22 cellular contexts compared by ENCODE assay signal in the genomic region with DNA sequence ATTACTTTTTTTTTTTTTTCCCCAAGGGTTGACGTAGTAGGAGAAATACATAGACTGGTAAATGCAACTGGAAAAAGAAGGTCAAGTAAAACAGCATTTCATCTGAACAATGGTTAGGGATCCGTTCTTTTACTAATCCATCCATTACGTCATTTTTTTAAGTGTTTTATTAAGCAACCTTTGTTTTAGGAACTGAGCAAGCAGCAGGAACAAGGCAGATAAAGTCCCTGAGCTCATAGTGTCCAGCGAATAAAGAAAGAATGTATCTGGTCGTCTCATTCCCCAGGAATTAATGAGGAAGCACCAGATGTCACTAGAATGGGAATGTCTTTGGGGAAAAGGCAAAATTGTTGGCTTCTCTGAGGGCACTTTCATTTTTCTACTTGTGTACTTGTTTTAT.
"Had no signal": no experiment of that assay in that cellular context is flagged by ENCODE, and none has a peak within 500 bp of the region (broad histone marks: within the 10 kb centered on the region; RNA-seq: fewer than 3 reads in every experiment).

No MANE protein-coding gene starts in this region.

- H3K27me3 Mint-ChIP-seq: activated CD4-positive, alpha-beta memory T cell treated with anti-CD3 and anti-CD28 coated beads for 36 hours; activated naive CD4-positive, alpha-beta T cell treated with anti-CD3 and anti-CD28 coated beads, Interleukin-2, amount 10 ng/mL, durations not matched to agents 7 days and 5 days; stimulated activated naive CD8-positive, alpha-beta T cell treated with anti-CD3 and anti-CD28 coated beads, Interleukin-15, Interleukin-2, amounts not matched to agents 100 ng/mL and 50 ng/mL, for 24 hours; T-helper 17 cell had no signal

- H3K36me3 Mint-ChIP-seq: activated CD4-positive, alpha-beta memory T cell treated with anti-CD3 and anti-CD28 coated beads for 36 hours; activated naive CD4-positive, alpha-beta T cell treated with anti-CD3 and anti-CD28 coated beads, Interleukin-2, amount 10 ng/mL, durations not matched to agents 7 days and 5 days; natural killer cell had no signal

- DNase-seq: activated CD4-positive, alpha-beta memory T cell treated with anti-CD3 and anti-CD28 coated beads for 36 hours; activated CD4-positive, alpha-beta T cell treated with anti-CD3 and anti-CD28 coated beads for 4 hours; activated CD4-positive, CD25-positive, alpha-beta regulatory T cell; activated effector memory CD4-positive, alpha-beta T cell treated with anti-CD3 and anti-CD28 coated beads, Interleukin-2, amount 50 U/mL, for 16 hours; activated naive CD4-positive, alpha-beta T cell treated with anti-CD3 and anti-CD28 coated beads, Interleukin-2, amount 10 ng/mL, durations not matched to agents 7 days and 5 days; activated T-cell treated with anti-CD3 and anti-CD28 coated beads for 4 hours; cerebellar nuclear complex; esophagus squamous epithelium; hippocampal formation; kidney glomerular epithelial cell; mammary epithelial cell; midbrain; natural killer cell; stimulated activated CD4-positive, alpha-beta T cell treated with anti-CD3 and anti-CD28 coated beads, Interleukin-12 subunit alpha, Interleukin-12 subunit beta, amount 100 ng/mL, for 4 hours; stimulated activated CD4-positive, alpha-beta T cell treated with anti-CD3 and anti-CD28 coated beads, Interleukin-4, amount 100 ng/mL, for 4 hours; substantia nigra; T-helper 17 cell; tibial artery had no signal

- H3K36me3 ChIP-seq: esophagus squamous epithelium, left lung, prostate gland, tibial artery had no signal

- H3K4me3 ChIP-seq: coronary artery, esophagus squamous epithelium, left lung, prostate gland, tibial artery had no signal

- H3K27ac ChIP-seq: coronary artery, esophagus squamous epithelium, left lung, prostate gland, tibial artery had no signal

- H3K27ac Mint-ChIP-seq: activated CD4-positive, alpha-beta memory T cell treated with anti-CD3 and anti-CD28 coated beads for 36 hours; activated naive CD4-positive, alpha-beta T cell treated with anti-CD3 and anti-CD28 coated beads, Interleukin-2, amount 10 ng/mL, durations not matched to agents 7 days and 5 days; natural killer cell; stimulated activated naive CD8-positive, alpha-beta T cell treated with anti-CD3 and anti-CD28 coated beads, Interleukin-15, Interleukin-2, amounts not matched to agents 100 ng/mL and 50 ng/mL, for 24 hours; T-helper 17 cell had no signal

- ATAC-seq: left lung, natural killer cell, T-helper 17 cell had no signal

- H3K4me3 Mint-ChIP-seq: activated CD4-positive, alpha-beta memory T cell treated with anti-CD3 and anti-CD28 coated beads for 36 hours; activated naive CD4-positive, alpha-beta T cell treated with anti-CD3 and anti-CD28 coated beads, Interleukin-2, amount 10 ng/mL, durations not matched to agents 7 days and 5 days; natural killer cell; stimulated activated naive CD8-positive, alpha-beta T cell treated with anti-CD3 and anti-CD28 coated beads, Interleukin-15, Interleukin-2, amounts not matched to agents 100 ng/mL and 50 ng/mL, for 24 hours; T-helper 17 cell had no signal

- H3K4me1 Mint-ChIP-seq: activated naive CD4-positive, alpha-beta T cell treated with anti-CD3 and anti-CD28 coated beads, Interleukin-2, amount 10 ng/mL, durations not matched to agents 7 days and 5 days; natural killer cell; T-helper 17 cell had no signal

- H3K27me3 ChIP-seq: esophagus squamous epithelium, left lung, tibial artery had no signal

- H3K9me3 ChIP-seq: esophagus squamous epithelium, left lung, prostate gland, tibial artery had no signal

- H3K4me1 ChIP-seq: esophagus squamous epithelium, left lung, prostate gland, tibial artery had no signal
